Comparison of ENCODE assay signal across 35 cellular contexts in genomic region chr3:35120026-35120425, GRCh38.
"Had no signal": no experiment of that assay in that cellular context is flagged by ENCODE, and none has a peak within 500 bp of the region (broad histone marks: within the 10 kb centered on the region; RNA-seq: fewer than 3 reads in every experiment).

No MANE protein-coding gene starts in this region.

- H3K27ac Mint-ChIP-seq: activated CD4-positive, alpha-beta memory T cell treated with anti-CD3 and anti-CD28 coated beads, Interleukin-2, amount 10 ng/mL, durations not matched to agents 7 days and 5 days; activated CD8-positive, alpha-beta memory T cell treated with anti-CD3 and anti-CD28 coated beads, Interleukin-2, amount 10 ng/mL, durations not matched to agents 7 days and 5 days; activated naive CD4-positive, alpha-beta T cell treated with anti-CD3 and anti-CD28 coated beads, Interleukin-2, amount 10 ng/mL, durations not matched to agents 7 days and 5 days; activated naive CD8-positive, alpha-beta T cell; activated naive CD8-positive, alpha-beta T cell treated with anti-CD3 and anti-CD28 coated beads, Interleukin-2, amount 50 U/mL, for 24 hours; brain had no signal

- H3K36me3 Mint-ChIP-seq: activated CD8-positive, alpha-beta memory T cell treated with anti-CD3 and anti-CD28 coated beads, Interleukin-2, amount 10 ng/mL, durations not matched to agents 7 days and 5 days; activated naive CD4-positive, alpha-beta T cell treated with anti-CD3 and anti-CD28 coated beads, Interleukin-2, amount 10 ng/mL, durations not matched to agents 7 days and 5 days; activated naive CD8-positive, alpha-beta T cell; brain had no signal

- H3K4me1 Mint-ChIP-seq: activated CD4-positive, alpha-beta memory T cell treated with anti-CD3 and anti-CD28 coated beads, Interleukin-2, amount 10 ng/mL, durations not matched to agents 7 days and 5 days; activated CD8-positive, alpha-beta memory T cell treated with anti-CD3 and anti-CD28 coated beads, Interleukin-2, amount 10 ng/mL, durations not matched to agents 7 days and 5 days; activated naive CD4-positive, alpha-beta T cell treated with anti-CD3 and anti-CD28 coated beads, Interleukin-2, amount 10 ng/mL, durations not matched to agents 7 days and 5 days; activated naive CD8-positive, alpha-beta T cell treated with anti-CD3 and anti-CD28 coated beads, Interleukin-2, amount 50 U/mL, for 24 hours; brain had no signal

- H3K4me3 ChIP-seq: SK-N-MC had no signal

- H3K4me3 Mint-ChIP-seq: activated CD4-positive, alpha-beta memory T cell treated with anti-CD3 and anti-CD28 coated beads, Interleukin-2, amount 10 ng/mL, durations not matched to agents 7 days and 5 days; activated CD8-positive, alpha-beta memory T cell treated with anti-CD3 and anti-CD28 coated beads, Interleukin-2, amount 10 ng/mL, durations not matched to agents 7 days and 5 days; activated naive CD4-positive, alpha-beta T cell treated with anti-CD3 and anti-CD28 coated beads, Interleukin-2, amount 10 ng/mL, durations not matched to agents 7 days and 5 days; activated naive CD8-positive, alpha-beta T cell; activated naive CD8-positive, alpha-beta T cell treated with anti-CD3 and anti-CD28 coated beads, Interleukin-2, amount 50 U/mL, for 24 hours; brain had no signal

- H3K27me3 Mint-ChIP-seq: activated CD4-positive, alpha-beta memory T cell treated with anti-CD3 and anti-CD28 coated beads, Interleukin-2, amount 10 ng/mL, durations not matched to agents 7 days and 5 days; activated CD8-positive, alpha-beta memory T cell treated with anti-CD3 and anti-CD28 coated beads, Interleukin-2, amount 10 ng/mL, durations not matched to agents 7 days and 5 days; activated naive CD4-positive, alpha-beta T cell treated with anti-CD3 and anti-CD28 coated beads, Interleukin-2, amount 10 ng/mL, durations not matched to agents 7 days and 5 days; activated naive CD8-positive, alpha-beta T cell; activated naive CD8-positive, alpha-beta T cell treated with anti-CD3 and anti-CD28 coated beads, Interleukin-2, amount 50 U/mL, for 24 hours; brain had no signal

- DNase-seq: activated CD4-positive, alpha-beta memory T cell treated with anti-CD3 and anti-CD28 coated beads, Interleukin-2, amount 10 ng/mL, durations not matched to agents 7 days and 5 days; activated CD4-positive, alpha-beta T cell treated with anti-CD3 and anti-CD28 coated beads for 1 hour; activated CD4-positive, alpha-beta T cell treated with anti-CD3 and anti-CD28 coated beads for 48 hours; activated CD4-positive, CD25-positive, alpha-beta regulatory T cell; activated CD8-positive, alpha-beta memory T cell treated with anti-CD3 and anti-CD28 coated beads for 24 hours; activated CD8-positive, alpha-beta memory T cell treated with anti-CD3 and anti-CD28 coated beads, Interleukin-2, amount 10 ng/mL, durations not matched to agents 7 days and 5 days; activated CD8-positive, alpha-beta memory T cell treated with anti-CD3 and anti-CD28 coated beads, Interleukin-2, amount 50 U/mL, for 48 hours; activated effector memory CD4-positive, alpha-beta T cell treated with Interleukin-2 at 50 U/mL for 16 hours; activated naive CD4-positive, alpha-beta T cell treated with anti-CD3 and anti-CD28 coated beads, Interleukin-2, amount 10 ng/mL, durations not matched to agents 7 days and 5 days; activated naive CD8-positive, alpha-beta T cell treated with anti-CD3 and anti-CD28 coated beads, Interleukin-2, amount 50 U/mL, for 24 hours; activated T-cell treated with anti-CD3 and anti-CD28 coated beads, Interleukin-2, amount 50 U/mL, for 48 hours; amniotic stem cell; aorta; central memory CD4-positive, alpha-beta T cell; Karpas-422; KBM-7; MM.1S; MV-4-11; NCI-H1092; NCI-H1417; NCI-H146; NCI-H187; NCI-H2029 treated with DMSO at 0.1 percent for 48 hours; NCI-H2107; NCI-H2171; NCI-H510A; NCI-H526; NCI-H748 treated with DMSO at 0.1 percent for 48 hours; NK-92 treated with Interleukin-12 subunit alpha and Interleukin-12 subunit beta, amount 100 ng/mL, for 24 hours; Right ventricle myocardium superior; T1000; WERI-Rb-1 had no signal

- H3K36me3 ChIP-seq: WERI-Rb-1 had no signal

- H3K27ac ChIP-seq: SK-N-MC, WERI-Rb-1 had no signal

- ATAC-seq: activated CD8-positive, alpha-beta memory T cell treated with anti-CD3 and anti-CD28 coated beads, Interleukin-2, amount 10 ng/mL, durations not matched to agents 7 days and 5 days; activated naive CD8-positive, alpha-beta T cell treated with anti-CD3 and anti-CD28 coated beads, Interleukin-2, amount 50 U/mL, for 24 hours had no signal
